Comparison of ENCODE assay signal across 8 cellular contexts in the genomic region with DNA sequence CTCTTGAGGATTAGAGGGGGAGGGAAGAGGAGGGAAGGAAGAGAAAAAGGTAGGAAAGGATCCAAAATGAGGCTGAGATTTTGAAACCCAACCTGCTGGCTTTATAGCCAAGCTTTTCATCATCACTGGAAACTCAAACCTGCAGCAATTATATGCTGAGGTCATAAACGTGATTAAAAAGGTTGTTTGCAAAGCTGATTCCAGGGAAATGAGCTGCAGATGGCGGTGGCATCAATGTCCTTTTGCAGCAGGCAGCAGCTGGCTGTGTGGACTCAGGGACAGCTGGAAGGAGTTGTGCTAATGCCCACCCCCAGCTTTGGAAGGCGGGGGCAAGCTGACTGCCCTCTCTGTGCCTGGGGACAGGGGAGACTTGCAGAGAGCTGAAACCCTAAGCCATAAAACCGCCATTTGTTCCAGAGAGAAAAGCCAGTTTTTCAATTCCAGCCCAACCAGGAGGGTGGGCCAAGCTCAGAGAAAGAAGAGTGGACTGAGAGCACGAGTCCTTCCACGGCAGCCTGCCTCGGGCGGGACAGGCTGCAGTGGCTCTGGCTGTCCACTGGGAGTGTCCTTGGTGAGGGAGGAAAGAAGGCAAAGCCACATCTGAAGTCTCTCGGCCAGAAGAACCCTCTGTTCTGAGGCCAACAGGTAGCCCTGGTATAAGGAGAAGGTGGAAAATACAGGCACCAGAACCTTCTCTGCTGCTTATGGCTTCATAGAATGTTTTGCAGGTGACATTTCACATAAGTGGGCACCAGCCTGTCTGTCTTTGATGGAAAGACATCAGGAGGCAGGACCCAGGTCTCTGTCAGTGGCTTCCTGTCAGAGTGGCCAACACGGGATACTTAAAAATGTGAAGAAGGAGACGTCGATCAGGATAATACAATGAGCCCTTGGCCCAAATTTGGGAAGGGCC.
DNase-seq lines count a peak whose midpoint lies in the region; ATAC-seq and TF ChIP-seq lines count a peak whose summit lies in the region.

No MANE protein-coding gene starts in this region.

- H3K27ac Mint-ChIP-seq in activated CD4-positive, alpha-beta T cell treated with anti-CD3 and anti-CD28 coated beads, Interleukin-2, amount 10 ng/mL, durations not matched to agents 24 days and 14 days, result no peak overlapping the region

- H3K36me3 Mint-ChIP-seq in activated CD4-positive, alpha-beta T cell treated with anti-CD3 and anti-CD28 coated beads, Interleukin-2, amount 10 ng/mL, durations not matched to agents 24 days and 14 days (ENCODE audit: low read depth), result no peaks in the 10 kb centered on the region

- H3K27me3 ChIP-seq in body of pancreas, result no peaks in the 10 kb centered on the region

- peaks cover 19% of the 10 kb centered on the region for H3K4me1 ChIP-seq in body of pancreas

- H3K9me3 ChIP-seq in body of pancreas, result no peaks in the 10 kb centered on the region

- peak overlapping the region in 1 of 4 donors; percentile 5 for H3K27ac ChIP-seq in body of pancreas

- ATAC-seq in body of pancreas, result peak; percentile 94
- peak; percentile 84 for ATAC-seq in left colon
- no peak for ATAC-seq in HG02870 (IDR thresholded peaks at IDR 0.05; ENCODE audit: unreplicated experiment)

- H3K4me3 ChIP-seq in body of pancreas, result no peak overlapping the region

- H3K36me3 ChIP-seq in body of pancreas (replicated peaks in 1 of 2; ENCODE audit: insufficient read depth in 1 of 2, low read depth in 2 of 2), result no peaks in the 10 kb centered on the region

- DNase-seq in GM03348 (ENCODE audit: low spot score) (peak; percentile 77), NCI-H2107 treated with DMSO at 0.1 percent for 48 hours (lab: John Stamatoyannopoulos, UW; ENCODE audit: unreplicated experiment) (peak; percentile 96), body of pancreas (peak; percentile 66 to 74 (median 68)), left colon (peak in 1 of 2 donors; percentile 33), GM19238 (ENCODE audit: insufficient read length, low spot score) (no peak), SKM-1 treated with dmso at 0.1 percent for 144 hours (lab: John Stamatoyannopoulos, UW; ENCODE audit: unreplicated experiment) (no peak)
- DNase-seq in activated CD4-positive, alpha-beta T cell treated with anti-CD3 and anti-CD28 coated beads, Interleukin-2, amount 10 ng/mL, durations not matched to agents 24 days and 14 days, result no peak

- H3K4me3 Mint-ChIP-seq in activated CD4-positive, alpha-beta T cell treated with anti-CD3 and anti-CD28 coated beads, Interleukin-2, amount 10 ng/mL, durations not matched to agents 24 days and 14 days, result no peak overlapping the region

- no peaks in the 10 kb centered on the region for H3K9me3 Mint-ChIP-seq in activated CD4-positive, alpha-beta T cell treated with anti-CD3 and anti-CD28 coated beads, Interleukin-2, amount 10 ng/mL, durations not matched to agents 24 days and 14 days

- no peak for TF ChIP-seq POLR2A in body of pancreas (IDR thresholded peaks at IDR 0.05)

- peaks cover 7% of the 10 kb centered on the region for H3K27me3 Mint-ChIP-seq in activated CD4-positive, alpha-beta T cell treated with anti-CD3 and anti-CD28 coated beads, Interleukin-2, amount 10 ng/mL, durations not matched to agents 24 days and 14 days

- TF ChIP-seq CTCF in body of pancreas (IDR thresholded peaks at IDR 0.05), result peak; percentile 56 to 77 (median 70)

- whole genome bisulfite sequencing in body of pancreas, 2 donors, result 24 to 29% methylated on average over 11 to 12 of the region's 12 CpGs

- intact Hi-C loops in body of pancreas (cut with DNase I), result loop anchor here (10.0 kb wide), 1 partner anchor 380 kb away; no protein-coding TSS in a partner anchor
- intact Hi-C loops in left colon (cut with DNase I, micrococcal nuclease), result loop anchor here in 1 of 2 donors (5.0 kb wide), 1 partner anchor 393 kb away; no protein-coding TSS in a partner anchor
- intact Hi-C loops in activated CD4-positive, alpha-beta T cell treated with anti-CD3 and anti-CD28 coated beads, Interleukin-2, amount 10 ng/mL, durations not matched to agents 24 days and 14 days (cut with micrococcal nuclease), result no loop called here

- H3K4me1 Mint-ChIP-seq in activated CD4-positive, alpha-beta T cell treated with anti-CD3 and anti-CD28 coated beads, Interleukin-2, amount 10 ng/mL, durations not matched to agents 24 days and 14 days, result no peaks in the 10 kb centered on the region

Comparison
In these comparisons a context has a peak if more than half of its experiments do, and no peak if none do; other contexts are left out.
1. DNase-seq: peak in GM03348 (single experiment), NCI-H2107 treated with DMSO at 0.1 percent for 48 hours (single experiment) and body of pancreas (4 of 4); none in GM19238 (single experiment), activated CD4-positive, alpha-beta T cell treated with anti-CD3 and anti-CD28 coated beads, Interleukin-2, amount 10 ng/mL, durations not matched to agents 24 days and 14 days (single experiment) and SKM-1 treated with dmso at 0.1 percent for 144 hours (single experiment).